In the genomic region with DNA sequence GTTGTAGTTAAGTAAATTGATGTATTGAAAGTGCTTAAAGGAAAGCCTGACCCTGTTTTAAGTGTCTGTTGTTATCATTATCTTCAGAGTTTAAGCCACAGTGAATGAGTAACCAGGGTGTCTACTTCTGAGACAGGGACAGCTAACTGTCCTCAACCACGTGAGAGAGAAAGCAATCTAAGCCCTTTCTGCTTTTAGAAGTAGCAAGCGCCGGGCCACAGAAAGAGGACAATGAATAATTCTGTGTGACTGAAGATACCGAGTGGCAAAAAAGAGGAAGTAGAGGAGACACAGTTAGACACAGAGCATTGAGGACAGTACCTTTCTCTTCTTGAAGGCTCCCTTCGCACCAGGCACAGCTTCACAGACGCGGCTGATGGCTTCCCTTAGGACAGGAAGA, we compare ENCODE assay signal across 9 cellular contexts.
DNase-seq lines count a peak whose midpoint lies in the region; ATAC-seq and TF ChIP-seq lines count a peak whose summit lies in the region.
"Had no signal": no experiment of that assay in that cellular context is flagged by ENCODE, and none has a peak within 500 bp of the region (broad histone marks: within the 10 kb centered on the region; RNA-seq: fewer than 3 reads in every experiment).

No MANE protein-coding gene starts in this region.

- no peaks in the 10 kb centered on the region for H3K9me3 ChIP-seq in spleen

- ATAC-seq in HG02610 (IDR thresholded peaks at IDR 0.05; ENCODE audit: unreplicated experiment) (peak; percentile 54), GM21367 (IDR thresholded peaks at IDR 0.05; ENCODE audit: unreplicated experiment) (no peak)

- TF ChIP-seq POLR2A in spleen (IDR thresholded peaks at IDR 0.05) = no peak

- H3K27me3 ChIP-seq in spleen (replicated peaks in 1 of 7) = peaks cover 0 to 13% (median 0%) of the 10 kb centered on the region in 7 donors

- no peak overlapping the region for H3K4me3 ChIP-seq in spleen

- TF ChIP-seq CTCF in GM13976 (IDR thresholded peaks at IDR 0.05; ENCODE audit: borderline replicate concordance, control extremely low read depth, extremely low read depth, insufficient read depth, missing control alignments) (no peak), spleen (IDR thresholded peaks at IDR 0.05 in 8 of 11, conservative IDR thresholded peaks at IDR 0.05 in 3 of 11) (no peak)

- intact Hi-C loops in spleen (cut with DNase I; ENCODE audit: low total_unique reads) = no loop called here

- H3K36me3 ChIP-seq in spleen = no peaks in the 10 kb centered on the region

- WGBS in spleen, 5 donors = 41 to 59% (median 50%) methylated on average over 7 of the region's 7 CpGs

- no peaks in the 10 kb centered on the region for H3K4me1 ChIP-seq in spleen

- DNase-seq in GM13976 (ENCODE audit: low spot score) (peak; percentile 37), Kasumi-1 (lab: John Stamatoyannopoulos, UW) (peak; percentile 91 to 92), glomerular visceral epithelial cell (ENCODE audit: extremely low spot score) (peak; percentile 3), spleen (no peak), putamen (ENCODE audit: low spot score) (no peak), hepatic stellate cell (ENCODE audit: low spot score) (no peak)
- DNase-seq: activated T-cell treated with anti-CD3 and anti-CD28 coated beads for 4 hours had no signal

- in situ Hi-C loops in GM13976 (cut with MboI; ENCODE audit: low sequenced_read_pairs, unreplicated experiment) = no loop called here

- no peak overlapping the region for H3K27ac ChIP-seq in spleen

Comparison
In these comparisons a context has a peak if more than half of its experiments do, and no peak if none do; other contexts are left out.
1. DNase-seq: peak in GM13976 (single experiment), Kasumi-1 (2 of 2) and glomerular visceral epithelial cell (single experiment); none in spleen (single experiment), putamen (single experiment) and hepatic stellate cell (single experiment).